In the genomic region with DNA sequence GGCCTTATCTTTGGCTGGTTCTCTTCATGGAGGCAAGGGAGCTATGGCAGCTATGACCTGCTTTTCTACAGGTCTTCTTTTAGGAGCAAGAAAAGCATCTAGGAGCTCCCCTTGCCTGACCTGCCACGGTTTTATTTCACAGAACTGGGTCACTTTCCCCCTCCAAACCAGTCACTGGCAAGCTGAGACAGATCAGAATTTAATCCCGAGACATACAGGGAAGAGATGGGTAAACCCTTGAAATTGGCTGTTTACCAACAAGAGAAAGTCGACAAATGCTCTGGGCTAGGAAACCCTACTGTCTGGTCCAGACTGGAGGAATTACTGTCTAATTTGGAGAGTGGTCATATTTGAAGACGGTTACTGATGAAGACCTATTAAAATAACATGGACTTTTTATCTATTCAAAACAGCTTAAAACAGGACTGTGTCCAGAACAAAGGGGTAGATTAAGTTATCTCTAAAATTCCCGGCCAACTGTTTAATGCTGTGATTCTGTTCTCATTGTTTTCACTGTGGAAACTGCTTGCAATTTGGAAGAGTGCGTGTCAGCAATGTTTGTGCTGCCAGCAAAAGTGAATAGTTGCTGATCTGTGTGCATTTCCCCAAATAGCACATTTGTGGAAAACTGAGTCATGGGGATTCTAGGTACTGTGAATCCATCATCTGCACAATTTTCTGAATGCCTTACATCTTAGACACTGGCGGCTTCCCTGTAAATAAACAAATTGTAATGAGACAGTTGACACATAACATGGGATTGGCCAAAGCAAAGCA, we compare ENCODE assay signal across 11 cellular contexts.
DNase-seq lines count a peak whose midpoint lies in the region; ATAC-seq and TF ChIP-seq lines count a peak whose summit lies in the region.
"Had no signal": no experiment of that assay in that cellular context is flagged by ENCODE, and none has a peak within 500 bp of the region (broad histone marks: within the 10 kb centered on the region; RNA-seq: fewer than 3 reads in every experiment).

No MANE protein-coding gene starts in this region.

- H3K9me3 Mint-ChIP-seq in T-cell: no peaks in the 10 kb centered on the region
- H3K9me3 Mint-ChIP-seq: activated CD4-positive, alpha-beta memory T cell treated with anti-CD3 and anti-CD28 coated beads for 36 hours; nephron progenitor cell had no signal

- no peak overlapping the region for H3K4me3 Mint-ChIP-seq in T-cell
- H3K4me3 Mint-ChIP-seq: activated CD4-positive, alpha-beta memory T cell treated with anti-CD3 and anti-CD28 coated beads for 36 hours had no signal

- TF ChIP-seq CTCF in brain microvascular endothelial cell (IDR thresholded peaks at IDR 0.05; ENCODE audit: low read depth, low read length, missing control alignments) (no peak), transverse colon (IDR thresholded peaks at IDR 0.05) (no peak)

- H3K27ac ChIP-seq in GM23248: peak overlapping the region; percentile 70
- H3K27ac ChIP-seq in brain microvascular endothelial cell: peak overlapping the region; percentile 75
- H3K27ac ChIP-seq in right cardiac atrium (ENCODE audit: low read length): no peak overlapping the region
- no peak overlapping the region for H3K27ac ChIP-seq in Karpas-422 (ENCODE audit: low read length)
- no peak overlapping the region for H3K27ac ChIP-seq in transverse colon

- H3K27me3 Mint-ChIP-seq in T-cell: no peaks in the 10 kb centered on the region
- H3K27me3 Mint-ChIP-seq: activated CD4-positive, alpha-beta memory T cell treated with anti-CD3 and anti-CD28 coated beads for 36 hours had no signal

- TF ChIP-seq POLR2A in transverse colon (IDR thresholded peaks at IDR 0.05): no peak

- H3K4me3 ChIP-seq in GM23248: peak overlapping the region; percentile 16; the same call in 1 of the 2 replicates
- H3K4me3 ChIP-seq in brain microvascular endothelial cell (ENCODE audit: low read depth, low read length): no peak overlapping the region
- H3K4me3 ChIP-seq in right cardiac atrium (ENCODE audit: low read length): no peak overlapping the region
- no peak overlapping the region for H3K4me3 ChIP-seq in Karpas-422 (ENCODE audit: low read length)
- H3K4me3 ChIP-seq in transverse colon: no peak overlapping the region

- CTCF ChIA-PET in T-cell (lab: Charles Lee): interaction anchor here (0.5 to 0.9 kb wide), 2 partner anchors 94 to 217 kb away, joined by 4 to 10 read pairs; no protein-coding TSS in a partner anchor

- no peaks in the 10 kb centered on the region for H3K36me3 Mint-ChIP-seq in T-cell
- H3K36me3 Mint-ChIP-seq: activated CD4-positive, alpha-beta memory T cell treated with anti-CD3 and anti-CD28 coated beads for 36 hours had no signal

- intact Hi-C loops in right cardiac atrium (cut with DNase I) (no loop called here), sciatic nerve (cut with DNase I) (no loop called here), transverse colon (cut with DNase I; ENCODE audit: low total_unique reads) (no loop called here)

- no peaks in the 10 kb centered on the region for H3K4me1 Mint-ChIP-seq in T-cell

- H2AFZ ChIP-seq in GM23248: peak overlapping the region; percentile 25
- H2AFZ ChIP-seq in Karpas-422 (ENCODE audit: low read length): no peak overlapping the region

- H3K9me2 ChIP-seq in GM23248 (ENCODE audit: insufficient read depth): no peaks in the 10 kb centered on the region
- H3K9me2 ChIP-seq in Karpas-422 (replicated peaks; ENCODE audit: insufficient read depth, low read length): no peaks in the 10 kb centered on the region

- no peak for TF ChIP-seq EP300 in transverse colon (IDR thresholded peaks at IDR 0.05; ENCODE audit: low read depth)

- H3K27me3 ChIP-seq in GM23248 (replicated peaks; ENCODE audit: insufficient read depth) (no peaks in the 10 kb centered on the region), brain microvascular endothelial cell (replicated peaks) (no peaks in the 10 kb centered on the region), right cardiac atrium (ENCODE audit: control insufficient read depth, insufficient read depth) (no peaks in the 10 kb centered on the region), Karpas-422 (ENCODE audit: low read length) (no peaks in the 10 kb centered on the region), transverse colon (no peaks in the 10 kb centered on the region)

- DNase-seq in GM23248 (peak; percentile 95), brain microvascular endothelial cell (peak; percentile 87), right cardiac atrium (peak in 2 of 3 donors; percentile 47 to 52), sciatic nerve (ENCODE audit: low spot score) (no peak), Karpas-422 (no peak), transverse colon (no peak), T-cell (no peak)
- DNase-seq: activated CD4-positive, alpha-beta memory T cell treated with anti-CD3 and anti-CD28 coated beads for 36 hours; NCI-H2171 treated with DMSO at 0.1 percent for 48 hours; nephron progenitor cell had no signal

- no peaks in the 10 kb centered on the region for H3K36me3 ChIP-seq in GM23248 (ENCODE audit: low read depth)
- no peaks in the 10 kb centered on the region for H3K36me3 ChIP-seq in brain microvascular endothelial cell (replicated peaks)
- no peaks in the 10 kb centered on the region for H3K36me3 ChIP-seq in Karpas-422 (ENCODE audit: insufficient read depth, low read length)
- H3K36me3 ChIP-seq in transverse colon: no peaks in the 10 kb centered on the region

- no peaks in the 10 kb centered on the region for H3K79me2 ChIP-seq in GM23248 (ENCODE audit: insufficient read depth)
- no peaks in the 10 kb centered on the region for H3K79me2 ChIP-seq in Karpas-422 (ENCODE audit: low read length)

- H4K20me1 ChIP-seq in GM23248 (ENCODE audit: insufficient read depth): no peaks in the 10 kb centered on the region
- H4K20me1 ChIP-seq in Karpas-422 (ENCODE audit: insufficient read depth, low read depth, low read length): no peaks in the 10 kb centered on the region

- H3K4me1 ChIP-seq in GM23248 (ENCODE audit: insufficient read depth) (peaks cover 12% of the 10 kb centered on the region), right cardiac atrium (ENCODE audit: control insufficient read depth, insufficient read depth, low read length) (peaks cover 3% of the 10 kb centered on the region), Karpas-422 (ENCODE audit: low read length) (no peaks in the 10 kb centered on the region), transverse colon (peaks cover 0 to 11% (median 6%) of the 10 kb centered on the region in 4 donors)

- H3K9ac ChIP-seq in GM23248 (peak overlapping the region; percentile 55), Karpas-422 (ENCODE audit: low read length) (no peak overlapping the region)

- POLR2A ChIA-PET in T-cell (lab: Charles Lee): interaction anchor here in 1 of 2 donors (0.9 kb wide), 1 partner anchor 1121 kb away, joined by 9 read pairs; no protein-coding TSS in a partner anchor

- 2 to 5% methylated on average over 7 of the region's 7 CpGs for WGBS in GM23248 (ENCODE audit: low coverage in 1 of 2, low lambda C conversion rate in 2 of 2, missing lambda C conversion rate in 2 of 2), 2 experiments
- 27% methylated on average over 7 of the region's 7 CpGs for WGBS in right cardiac atrium
- 64 to 72% methylated on average over 7 of the region's 7 CpGs for WGBS in transverse colon (ENCODE audit: low coverage in 1 of 2), 2 donors

- ATAC-seq in right cardiac atrium: peak; percentile 71 to 91
- ATAC-seq in sciatic nerve: peak; percentile 76
- no peak for ATAC-seq in GM21723 (IDR thresholded peaks at IDR 0.05; ENCODE audit: unreplicated experiment)
- ATAC-seq in T-cell (replicated peaks in 1 of 4): no peak

- H3K4me2 ChIP-seq in GM23248 (ENCODE audit: unreplicated experiment) (peak overlapping the region; percentile 38), Karpas-422 (ENCODE audit: low read depth, low read length, poor library complexity, severe bottlenecking) (no peak overlapping the region)

- H3F3A ChIP-seq in GM23248 (ENCODE audit: insufficient read depth): peaks cover 5% of the 10 kb centered on the region; the same call in 1 of the 2 replicates

- in situ Hi-C loops in GM23248 (cut with MboI) (no loop called here), brain microvascular endothelial cell (cut with HindIII; ENCODE audit: low pct_ligation_motif_present, low sequenced_read_pairs) (loop anchor here (25.0 kb wide), 1 partner anchor 385 kb away; the partner anchor contains the start of gene NUDT4), transverse colon (cut with MboI; ENCODE audit: low pct_ligation_motif_present in 1 of 4, low pct_unique_long_range_greater_than_20kb in 1 of 4, low sequenced_read_pairs in 3 of 4) (no loop called here)

- H3K9me3 ChIP-seq in GM23248 (ENCODE audit: low read depth): no peaks in the 10 kb centered on the region
- no peaks in the 10 kb centered on the region for H3K9me3 ChIP-seq in right cardiac atrium (ENCODE audit: control insufficient read depth, low read length)
- no peaks in the 10 kb centered on the region for H3K9me3 ChIP-seq in Karpas-422 (ENCODE audit: low read length)
- H3K9me3 ChIP-seq in transverse colon: no peaks in the 10 kb centered on the region

- H3K27ac Mint-ChIP-seq in T-cell: no peak overlapping the region
- H3K27ac Mint-ChIP-seq: activated CD4-positive, alpha-beta memory T cell treated with anti-CD3 and anti-CD28 coated beads for 36 hours; nephron progenitor cell had no signal

Comparison
In these comparisons a context has a peak if more than half of its experiments do, and no peak if none do; other contexts are left out.
1. DNase-seq: peak in GM23248 (single experiment), brain microvascular endothelial cell (single experiment) and right cardiac atrium (2 of 3); none in sciatic nerve (single experiment), Karpas-422 (single experiment), transverse colon (single experiment) and T-cell (0 of 34).
2. H3K27ac ChIP-seq: peak in GM23248 (single experiment) and brain microvascular endothelial cell (single experiment); none in right cardiac atrium (single experiment), Karpas-422 (single experiment) and transverse colon (0 of 4).
3. ATAC-seq: peak in right cardiac atrium (2 of 2) and sciatic nerve (single experiment); none in GM21723 (single experiment) and T-cell (0 of 4).